10 cellular contexts compared by ENCODE assay signal in genomic region chr11:121829159-121829643, GRCh38.
A peak's percentile ranks its signal among the peaks of the same experiment; 100 is the strongest.
DNase-seq lines count a peak whose midpoint lies in the region; ATAC-seq and TF ChIP-seq lines count a peak whose summit lies in the region.
"Had no signal": no experiment of that assay in that cellular context is flagged by ENCODE, and none has a peak within 500 bp of the region (broad histone marks: within the 10 kb centered on the region; RNA-seq: fewer than 3 reads in every experiment).

No MANE protein-coding gene starts in this region.

- H3K9me3 Mint-ChIP-seq in mesothelial cell of epicardium, result peaks cover 35% of the 10 kb centered on the region

- H3K27ac Mint-ChIP-seq in mesothelial cell of epicardium, result no peak overlapping the region
- H3K27ac Mint-ChIP-seq: activated CD4-positive, alpha-beta memory T cell treated with anti-CD3 and anti-CD28 coated beads, Interleukin-2, amount 10 ng/mL, durations not matched to agents 7 days and 5 days had no signal

- H3K36me3 Mint-ChIP-seq in mesothelial cell of epicardium, result peaks cover 6% of the 10 kb centered on the region

- H3K4me3 ChIP-seq in BLaER1 treated with 17β-estradiol and CSF1 and Interleukin-3, amounts not matched to agents 10 nM and 100 nM, result no peak overlapping the region
- no peak overlapping the region for H3K4me3 ChIP-seq in epithelial cell of esophagus (ENCODE audit: low read length)
- no peak overlapping the region for H3K4me3 ChIP-seq in neuronal stem cell (ENCODE audit: low read length in 2 of 2)

- H2BK12ac ChIP-seq in neuronal stem cell (ENCODE audit: low read length), result no peak overlapping the region

- no peak overlapping the region for H2BK120ac ChIP-seq in neuronal stem cell (ENCODE audit: low read depth, low read length)

- peak overlapping the region in 8 of 11 experiments; percentile 2 to 55 (median 34); a peak in 12 of 22 replicates for H3K4me2 ChIP-seq in BLaER1 treated with 17β-estradiol and CSF1 and Interleukin-3, amounts not matched to agents 10 nM and 100 nM
- no peak overlapping the region for H3K4me2 ChIP-seq in neuronal stem cell (ENCODE audit: insufficient read depth, low read length, poor library complexity, severe bottlenecking)

- no peaks in the 10 kb centered on the region for H3K27me3 ChIP-seq in BLaER1 treated with 17β-estradiol and CSF1 and Interleukin-3, amounts not matched to agents 10 nM and 100 nM
- H3K27me3 ChIP-seq in neuronal stem cell (ENCODE audit: control insufficient read depth in 3 of 3, insufficient read depth in 3 of 3, low read depth in 1 of 3, low read length in 3 of 3), result no peaks in the 10 kb centered on the region

- H2BK15ac ChIP-seq in neuronal stem cell (ENCODE audit: low read length), result no peak overlapping the region

- H4K20me1 ChIP-seq in BLaER1 treated with 17β-estradiol and CSF1 and Interleukin-3, amounts not matched to agents 10 nM and 100 nM, result no peaks in the 10 kb centered on the region

- TF ChIP-seq CTCF in epithelial cell of esophagus (IDR thresholded peaks at IDR 0.05; ENCODE audit: insufficient read depth, low read depth, low read length, missing control alignments), result no peak
- TF ChIP-seq CTCF in mesothelial cell of epicardium (IDR thresholded peaks at IDR 0.05; ENCODE audit: unreplicated experiment), result no peak

- no peaks in the 10 kb centered on the region for H3K27me3 Mint-ChIP-seq in mesothelial cell of epicardium (ENCODE audit: low read depth)
- H3K27me3 Mint-ChIP-seq: activated CD4-positive, alpha-beta memory T cell treated with anti-CD3 and anti-CD28 coated beads, Interleukin-2, amount 10 ng/mL, durations not matched to agents 7 days and 5 days had no signal

- no peak overlapping the region for H3K14ac ChIP-seq in neuronal stem cell (ENCODE audit: low read length)

- no peaks in the 10 kb centered on the region for H3K4me1 Mint-ChIP-seq in mesothelial cell of epicardium
- H3K4me1 Mint-ChIP-seq: activated CD4-positive, alpha-beta memory T cell treated with anti-CD3 and anti-CD28 coated beads, Interleukin-2, amount 10 ng/mL, durations not matched to agents 7 days and 5 days had no signal

- ATAC-seq in GM21515 (IDR thresholded peaks at IDR 0.05; ENCODE audit: unreplicated experiment) (no peak), GM19324 (IDR thresholded peaks at IDR 0.05; ENCODE audit: low FRiP score, unreplicated experiment) (no peak)

- H3K79me1 ChIP-seq in neuronal stem cell (ENCODE audit: low read depth, low read length), result no peaks in the 10 kb centered on the region

- peak overlapping the region; percentile 51 for H2AFZ ChIP-seq in neuronal stem cell (ENCODE audit: low read length)

- no peak overlapping the region for H4K91ac ChIP-seq in neuronal stem cell (ENCODE audit: low read depth, low read length, poor library complexity)

- H2AK5ac ChIP-seq in neuronal stem cell (ENCODE audit: low read depth, low read length), result no peak overlapping the region

- no peak overlapping the region for H3K4me3 Mint-ChIP-seq in mesothelial cell of epicardium
- H3K4me3 Mint-ChIP-seq: activated CD4-positive, alpha-beta memory T cell treated with anti-CD3 and anti-CD28 coated beads, Interleukin-2, amount 10 ng/mL, durations not matched to agents 7 days and 5 days had no signal

- peaks cover 15 to 27% (median 20%) of the 10 kb centered on the region in 11 experiments for H3K9me3 ChIP-seq in BLaER1 treated with 17β-estradiol and CSF1 and Interleukin-3, amounts not matched to agents 10 nM and 100 nM (replicated peaks in 1 of 11)
- H3K9me3 ChIP-seq in neuronal stem cell (replicated peaks in 1 of 2; ENCODE audit: control insufficient read depth in 2 of 2, insufficient read depth in 1 of 2, low read depth in 1 of 2, low read length in 2 of 2), result peaks cover 3 to 14% of the 10 kb centered on the region in 2 donors

- H3K36me3 ChIP-seq in BLaER1 treated with 17β-estradiol and CSF1 and Interleukin-3, amounts not matched to agents 10 nM and 100 nM, result no peaks in the 10 kb centered on the region
- H3K36me3 ChIP-seq in neuronal stem cell (replicated peaks in 1 of 2; ENCODE audit: control insufficient read depth in 2 of 2, insufficient read depth in 2 of 2, low read length in 2 of 2), result peaks cover 0 to 2% of the 10 kb centered on the region in 2 donors

- no peak overlapping the region for H3K18ac ChIP-seq in neuronal stem cell (ENCODE audit: low read length)

- H3K23ac ChIP-seq in neuronal stem cell (ENCODE audit: low read depth, low read length, poor library complexity), result no peak overlapping the region

- no peak overlapping the region for H4K8ac ChIP-seq in neuronal stem cell (ENCODE audit: low read depth, low read length)

- peak overlapping the region in 1 of 11 experiments; percentile 25; a peak in 1 of 22 replicates for H3K9ac ChIP-seq in BLaER1 treated with 17β-estradiol and CSF1 and Interleukin-3, amounts not matched to agents 10 nM and 100 nM
- no peak overlapping the region for H3K9ac ChIP-seq in neuronal stem cell (ENCODE audit: low read depth, low read length, poor library complexity)

- WGBS in neuronal stem cell (ENCODE audit: extremely low coverage in 2 of 2, insufficient read length in 2 of 2, insufficient replicate concordance in 1 of 2), 2 donors, result no CpG with 5 or more reads among the region's 2 CpGs

- no peak overlapping the region for H2BK5ac ChIP-seq in neuronal stem cell (ENCODE audit: low read length)

- peaks cover 0 to 16% (median 8%) of the 10 kb centered on the region in 10 experiments; a peak in 9 of 20 replicates for H3K4me1 ChIP-seq in BLaER1 treated with 17β-estradiol and CSF1 and Interleukin-3, amounts not matched to agents 10 nM and 100 nM
- H3K4me1 ChIP-seq in neuronal stem cell (ENCODE audit: control insufficient read depth in 2 of 2, insufficient read depth in 1 of 2, low read depth in 1 of 2, low read length in 2 of 2), result no peaks in the 10 kb centered on the region

- DNase-seq in NOMO-1 (lab: John Stamatoyannopoulos, UW; ENCODE audit: unreplicated experiment in 2 of 2) (peak; percentile 5 to 51), epithelial cell of esophagus (ENCODE audit: low read depth) (peak; percentile 69), neuronal stem cell (ENCODE audit: low spot score) (no peak), iPS-NIHi7 (ENCODE audit: extremely low spot score) (no peak), mesothelial cell of epicardium (ENCODE audit: low spot score in 2 of 2, unreplicated experiment in 2 of 2) (no peak)
- DNase-seq: activated CD4-positive, alpha-beta memory T cell treated with anti-CD3 and anti-CD28 coated beads, Interleukin-2, amount 10 ng/mL, durations not matched to agents 7 days and 5 days; NCI-H2029 treated with DMSO at 0.1 percent for 48 hours had no signal

- peak overlapping the region in 2 of 11 experiments; percentile 19 to 46; a peak in 3 of 22 replicates for H3K27ac ChIP-seq in BLaER1 treated with 17β-estradiol and CSF1 and Interleukin-3, amounts not matched to agents 10 nM and 100 nM
- no peak overlapping the region for H3K27ac ChIP-seq in neuronal stem cell (replicated peaks; ENCODE audit: low read length)

- no peak overlapping the region for H3K4ac ChIP-seq in neuronal stem cell (ENCODE audit: low read length)

Comparison
In these comparisons a context has a peak if more than half of its experiments do, and no peak if none do; other contexts are left out.
1. DNase-seq: peak in NOMO-1 (2 of 2) and epithelial cell of esophagus (single experiment); none in neuronal stem cell (single experiment), iPS-NIHi7 (single experiment) and mesothelial cell of epicardium (0 of 2).